In the genomic region with DNA sequence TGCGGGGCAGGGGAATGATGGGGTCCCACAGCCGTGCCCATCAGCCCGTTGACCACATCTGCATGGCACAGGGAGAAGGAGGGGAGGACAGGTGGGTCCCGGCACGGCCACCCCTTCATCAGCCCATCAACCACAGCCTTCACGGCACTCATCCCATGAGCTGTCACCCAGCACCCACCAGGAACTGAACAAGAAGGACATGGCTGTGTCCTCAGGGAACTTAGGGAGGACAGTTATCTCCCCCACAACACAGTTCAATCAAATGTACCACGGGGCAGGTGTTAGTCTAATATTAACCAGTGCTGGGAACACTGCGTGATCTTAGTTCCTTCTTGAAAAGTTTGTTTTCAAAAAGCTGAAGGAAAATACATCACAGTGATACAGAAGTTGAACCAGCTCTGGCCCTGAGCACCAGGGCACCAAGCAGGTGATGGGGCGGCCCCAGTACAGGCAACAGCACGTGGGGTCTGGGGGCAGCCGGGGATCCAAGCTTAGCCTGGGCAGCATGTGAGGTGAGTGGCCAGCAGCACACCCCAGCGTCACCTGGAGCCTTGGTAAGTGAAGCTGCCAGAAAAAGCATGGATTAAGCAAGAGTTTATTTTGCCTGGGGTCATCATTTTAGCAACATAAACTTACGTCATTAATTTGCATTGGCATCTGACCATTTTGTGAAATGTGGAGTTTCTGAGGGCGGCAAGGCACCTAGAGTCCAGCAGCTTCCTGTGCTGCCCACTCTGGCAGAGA, we compare ENCODE assay signal across 14 cellular contexts. TPM values are rescaled to one million over a fixed set of nuclear protein-coding genes. Genes with fewer than 3 reads are reported as not detected.
DNase-seq lines count a peak whose midpoint lies in the region; ATAC-seq, FAIRE-seq and TF ChIP-seq lines count a peak whose summit lies in the region.
"Had no signal": no experiment of that assay in that cellular context is flagged by ENCODE, and none has a peak within 500 bp of the region (broad histone marks: within the 10 kb centered on the region; RNA-seq: fewer than 3 reads in every experiment).

No MANE protein-coding gene starts in this region.

- DNase-seq in HTR-8/SVneo (ENCODE audit: insufficient read length, low spot score) (peak; percentile 13), activated B cell treated with CpG ODN at 0.5 μM for 24 hours (no peak), islet precursor cell (peak; percentile 42), prostate gland (ENCODE audit: low spot score) (peak; percentile 5), substantia nigra (lab: John Stamatoyannopoulos, UW) (no peak), NCI-H2196 (lab: John Stamatoyannopoulos, UW; ENCODE audit: unreplicated experiment) (no peak), ACHN (no peak), H7 (no peak)
- DNase-seq: activated gamma-delta T cell; CD4-positive, CD25-positive, alpha-beta regulatory T cell; psoas muscle; stimulated activated CD8-positive, alpha-beta memory T cell treated with anti-CD3 and anti-CD28 coated beads, Interleukin-4, amount 100 ng/mL, for 48 hours had no signal

- H3K27ac Mint-ChIP-seq in activated B cell treated with CpG ODN at 0.5 μM for 24 hours: peak overlapping the region; percentile 14
- H3K27ac Mint-ChIP-seq: CD4-positive, CD25-positive, alpha-beta regulatory T cell had no signal

- no peak for FAIRE-seq in HTR-8/SVneo (lab: Jason Lieb, UNC)
- FAIRE-seq: TTC549 had no signal

- H3K9me3 Mint-ChIP-seq in activated B cell treated with CpG ODN at 0.5 μM for 24 hours: no peaks in the 10 kb centered on the region

- H3K27me3 ChIP-seq in prostate gland (replicated peaks; ENCODE audit: insufficient read depth) (no peaks in the 10 kb centered on the region), H7 (ENCODE audit: control insufficient read depth, insufficient read depth, low read length) (no peaks in the 10 kb centered on the region)

- POLR2A ChIA-PET in activated B cell treated with CpG ODN at 0.5 μM for 24 hours (lab: Charles Lee): no interaction called here

- in situ Hi-C loops in ACHN (cut with HindIII; ENCODE audit: low pct_ligation_motif_present, low pct_unique_long_range_greater_than_20kb, low sequenced_read_pairs): no loop called here

- H3K36me3 ChIP-seq in prostate gland (no peaks in the 10 kb centered on the region), H7 (replicated peaks; ENCODE audit: control insufficient read depth, insufficient read depth, low read length) (no peaks in the 10 kb centered on the region)
- H3K36me3 ChIP-seq: tibial artery had no signal

- no peaks in the 10 kb centered on the region for H3K9me3 ChIP-seq in prostate gland
- H3K9me3 ChIP-seq: psoas muscle, tibial artery had no signal

- H3K4me3 Mint-ChIP-seq in activated B cell treated with CpG ODN at 0.5 μM for 24 hours: no peak overlapping the region

- H3K27ac ChIP-seq in prostate gland (no peak overlapping the region), substantia nigra (ENCODE audit: low read depth, low read length, poor library complexity, severe bottlenecking) (no peak overlapping the region)
- H3K27ac ChIP-seq: psoas muscle, tibial artery had no signal

- TF ChIP-seq CTCF in activated B cell treated with CpG ODN at 0.5 μM for 24 hours (IDR thresholded peaks at IDR 0.05): no peak
- no peak for TF ChIP-seq CTCF in prostate gland (IDR thresholded peaks at IDR 0.05)

- ATAC-seq in activated B cell treated with CpG ODN at 0.5 μM for 24 hours (ENCODE audit: low read depth): no peak
- ATAC-seq: psoas muscle had no signal

- H3K27me3 Mint-ChIP-seq in activated B cell treated with CpG ODN at 0.5 μM for 24 hours: peaks cover 33% of the 10 kb centered on the region

- H3K4me3 ChIP-seq in prostate gland (no peak overlapping the region), H7 (ENCODE audit: insufficient read depth, low read depth, low read length) (no peak overlapping the region)
- H3K4me3 ChIP-seq: psoas muscle, tibial artery had no signal

- no peaks in the 10 kb centered on the region for H3K4me1 ChIP-seq in prostate gland (replicated peaks)
- H3K4me1 ChIP-seq: psoas muscle had no signal

- WGBS in prostate gland: 75% methylated on average over 14 of the region's 14 CpGs

- no peaks in the 10 kb centered on the region for H3K36me3 Mint-ChIP-seq in activated B cell treated with CpG ODN at 0.5 μM for 24 hours (ENCODE audit: low read depth)
- H3K36me3 Mint-ChIP-seq: CD4-positive, CD25-positive, alpha-beta regulatory T cell had no signal

- intact Hi-C loops in activated B cell treated with CpG ODN at 0.5 μM for 24 hours (cut with micrococcal nuclease): no loop called here
- intact Hi-C loops in prostate gland (cut with DNase I): no loop called here

- CTCF ChIA-PET in activated B cell treated with CpG ODN at 0.5 μM for 24 hours (lab: Charles Lee): no interaction called here

- peaks cover 16% of the 10 kb centered on the region for H3K4me1 Mint-ChIP-seq in activated B cell treated with CpG ODN at 0.5 μM for 24 hours

- TF ChIP-seq POLR2A in prostate gland (IDR thresholded peaks at IDR 0.05): no peak

RNA-seq across cellular contexts. Expression of gene AFDN, which starts 35.5 kb away (rescaled TPM):
- total RNA-seq in activated B cell treated with CpG ODN at 0.5 μM for 24 hours: 38.0 and 41.2 TPM in 2 replicates
- 100 to 1,000 TPM; 171 to 204 TPM for total RNA-seq in prostate gland
- total RNA-seq in H7 (2014; rRNA removed; shearing (Covaris generic)): 67.6 and 107 TPM in 2 replicates

Comparison
In these comparisons a context has a peak if more than half of its experiments do, and no peak if none do; other contexts are left out.
1. DNase-seq: peak in HTR-8/SVneo (single experiment), islet precursor cell (single experiment) and prostate gland (single experiment); none in activated B cell treated with CpG ODN at 0.5 μM for 24 hours (single experiment), substantia nigra (0 of 49), NCI-H2196 (single experiment), ACHN (single experiment) and H7 (single experiment).